8 cellular contexts compared by ENCODE assay signal in genomic region chr17:17387461-17388362, GRCh38.
DNase-seq lines count a peak whose midpoint lies in the region; ATAC-seq and TF ChIP-seq lines count a peak whose summit lies in the region.

No MANE protein-coding gene starts in this region.

- CTCF ChIA-PET in A673 (lab: Charles Lee) = no interaction called here

- BruUV-seq in A673 (replicated peaks; lab: Mats Ljungman, UMichigan) = no TSS peak

- H3K9me3 ChIP-seq in A673 (ENCODE audit: low read depth, low read length, poor library complexity, severe bottlenecking) (no peaks in the 10 kb centered on the region), SJCRH30 (replicated peaks) (no peaks in the 10 kb centered on the region; the same call in 1 of the 2 replicates)

- no peaks in the 10 kb centered on the region for H3K9me3 Mint-ChIP-seq in T-helper 2 cell treated with Interferon-gamma antibody and Interleukin-4, amounts not matched to agents 5 μg/mL and 100 μg/mL, for 36 hours

- no peaks in the 10 kb centered on the region for H3K36me3 ChIP-seq in A673 (ENCODE audit: insufficient read depth, low read length, poor library complexity, severe bottlenecking)
- no peaks in the 10 kb centered on the region for H3K36me3 ChIP-seq in SJCRH30

- POLR2A ChIA-PET in A673 (lab: Charles Lee; ENCODE audit: low non-redundant PET) = no interaction called here

- no peaks in the 10 kb centered on the region for H3K36me3 Mint-ChIP-seq in T-helper 2 cell treated with Interferon-gamma antibody and Interleukin-4, amounts not matched to agents 5 μg/mL and 100 μg/mL, for 36 hours (ENCODE audit: low read depth)

- H3K4me1 Mint-ChIP-seq in T-helper 2 cell treated with Interferon-gamma antibody and Interleukin-4, amounts not matched to agents 5 μg/mL and 100 μg/mL, for 36 hours (ENCODE audit: low read depth) = peaks cover 12% of the 10 kb centered on the region

- H3K27ac ChIP-seq in A673 (ENCODE audit: low read depth, low read length, poor library complexity, severe bottlenecking) (no peak overlapping the region), SJCRH30 (no peak overlapping the region), dorsolateral prefrontal cortex (no peak overlapping the region)

- TF ChIP-seq CTCF in A673 (conservative IDR thresholded peaks at IDR 0.05; ENCODE audit: low read depth, low read length) (0 out of 2 replicates have a peak, but pooled peaks have one; percentile 11), dorsolateral prefrontal cortex (IDR thresholded peaks at IDR 0.05 in 54 of 56, conservative IDR thresholded peaks at IDR 0.05 in 2 of 56; ENCODE audit: low read depth in 1 of 56, partially characterized antibody in 56 of 56) (peak in 3 of 56 donors; percentile 9 to 21 (median 18))

- H3K4me1 ChIP-seq in A673 (ENCODE audit: insufficient read depth, low read length, poor library complexity, severe bottlenecking) (no peaks in the 10 kb centered on the region), SJCRH30 (peaks cover 44% of the 10 kb centered on the region)

- intact Hi-C loops in A673 (cut with micrococcal nuclease; ENCODE audit: unreplicated experiment) = no loop called here
- intact Hi-C loops in dorsolateral prefrontal cortex (cut with DNase I) = no loop called here

- no peak for ATAC-seq in GM19324 (IDR thresholded peaks at IDR 0.05; ENCODE audit: low FRiP score, unreplicated experiment)

- H3K27me3 ChIP-seq in A673 (replicated peaks; ENCODE audit: insufficient read depth, low read depth, low read length, poor library complexity) = no peaks in the 10 kb centered on the region
- H3K27me3 ChIP-seq in SJCRH30 = no peaks in the 10 kb centered on the region
- peaks cover 0 to 10% (median 0%) of the 10 kb centered on the region in 45 donors for H3K27me3 ChIP-seq in dorsolateral prefrontal cortex

- DNase-seq in A673 (ENCODE audit: low spot score) (no peak), HT-29 (ENCODE audit: low spot score) (peak; percentile 81), SJCRH30 (peak; percentile 81 to 87), iPS-NIHi11 (ENCODE audit: low spot score) (peak; percentile 83), dorsolateral prefrontal cortex (no peak), nucleus accumbens (lab: John Stamatoyannopoulos, UW) (no peak)
- no peak for DNase-seq in T-helper 2 cell treated with Interferon-gamma antibody and Interleukin-4, amounts not matched to agents 5 μg/mL and 100 μg/mL, for 36 hours (ENCODE audit: low spot score)

- H3K4me3 Mint-ChIP-seq in T-helper 2 cell treated with Interferon-gamma antibody and Interleukin-4, amounts not matched to agents 5 μg/mL and 100 μg/mL, for 36 hours = no peak overlapping the region

- no peak overlapping the region for H3K27ac Mint-ChIP-seq in T-helper 2 cell treated with Interferon-gamma antibody and Interleukin-4, amounts not matched to agents 5 μg/mL and 100 μg/mL, for 36 hours

- H3K27me3 Mint-ChIP-seq in T-helper 2 cell treated with Interferon-gamma antibody and Interleukin-4, amounts not matched to agents 5 μg/mL and 100 μg/mL, for 36 hours (ENCODE audit: low read depth) = peaks cover 13% of the 10 kb centered on the region

- H3K4me3 ChIP-seq in A673 (ENCODE audit: low read depth, low read length, poor library complexity, severe bottlenecking) (no peak overlapping the region), SJCRH30 (no peak overlapping the region), dorsolateral prefrontal cortex (no peak overlapping the region)

Comparison
In these comparisons a context has a peak if more than half of its experiments do, and no peak if none do; other contexts are left out.
1. DNase-seq: peak in HT-29 (single experiment), SJCRH30 (2 of 2) and iPS-NIHi11 (single experiment); none in A673 (single experiment), dorsolateral prefrontal cortex (0 of 10), T-helper 2 cell treated with Interferon-gamma antibody and Interleukin-4, amounts not matched to agents 5 μg/mL and 100 μg/mL, for 36 hours (single experiment) and nucleus accumbens (0 of 56).